Comparison of ENCODE assay signal across 21 cellular contexts in genomic region chr12:93667672-93668071, GRCh38.
"Had no signal": no experiment of that assay in that cellular context is flagged by ENCODE, and none has a peak within 500 bp of the region (broad histone marks: within the 10 kb centered on the region; RNA-seq: fewer than 3 reads in every experiment).

No MANE protein-coding gene starts in this region.

- DNase-seq: activated CD4-positive, alpha-beta T cell treated with anti-CD3 and anti-CD28 coated beads, Interleukin-2, amount 10 ng/mL, durations not matched to agents 24 days and 14 days; activated CD4-positive, CD25-positive, alpha-beta regulatory T cell; activated CD8-positive, alpha-beta T cell treated with anti-CD3 and anti-CD28 coated beads, Interleukin-2, amount 10 ng/mL, durations not matched to agents 7 days and 5 days; activated naive CD4-positive, alpha-beta T cell treated with anti-CD3 and anti-CD28 coated beads, Interleukin-2, amount 10 ng/mL, durations not matched to agents 7 days and 5 days; activated naive CD8-positive, alpha-beta T cell treated with anti-CD3 and anti-CD28 coated beads, Interleukin-2, amount 50 U/mL, for 24 hours; activated T-cell treated with anti-CD3 and anti-CD28 coated beads, Interleukin-2, amount 50 U/mL, for 4 hours; anterior cingulate cortex; cerebellar nuclear complex; effector CD8-positive, alpha-beta T cell; left ventricle myocardium superior; nephron progenitor cell; nucleus accumbens; retina; stimulated activated CD4-positive, alpha-beta T cell treated with anti-CD3 and anti-CD28 coated beads, Interleukin-2, amount 100 ng/mL, for 24 hours; T1000; uterus had no signal

- H3K36me3 ChIP-seq: tibial nerve, uterus had no signal

- H3K4me3 ChIP-seq: tibial nerve, uterus had no signal

- FAIRE-seq: bronchial epithelial cell, frontal cortex had no signal

- ATAC-seq: activated CD8-positive, alpha-beta T cell treated with anti-CD3 and anti-CD28 coated beads, Interleukin-2, amount 10 ng/mL, durations not matched to agents 7 days and 5 days; activated naive CD8-positive, alpha-beta T cell treated with anti-CD3 and anti-CD28 coated beads, Interleukin-2, amount 50 U/mL, for 24 hours; activated T-cell treated with anti-CD3 and anti-CD28 coated beads, Interleukin-2, amount 50 U/mL, for 4 hours; left ventricle myocardium superior had no signal

- H3K27ac Mint-ChIP-seq: activated CD4-positive, alpha-beta T cell treated with anti-CD3 and anti-CD28 coated beads, Interleukin-2, amount 10 ng/mL, durations not matched to agents 24 days and 14 days; activated CD8-positive, alpha-beta T cell treated with anti-CD3 and anti-CD28 coated beads, Interleukin-2, amount 10 ng/mL, durations not matched to agents 7 days and 5 days; activated naive CD4-positive, alpha-beta T cell treated with anti-CD3 and anti-CD28 coated beads, Interleukin-2, amount 10 ng/mL, durations not matched to agents 7 days and 5 days; activated naive CD8-positive, alpha-beta T cell treated with anti-CD3 and anti-CD28 coated beads, Interleukin-2, amount 50 U/mL, for 24 hours; dendritic cell treated with granulocyte-macrophage colony-stimulating factor and Interleukin-4, amounts not matched to agents 40 ng/mL and 50 ng/mL, for 4 days; nephron progenitor cell; stimulated activated naive CD8-positive, alpha-beta T cell treated with anti-CD3 and anti-CD28 coated beads, Interleukin-15, Interleukin-2, amounts not matched to agents 100 ng/mL and 50 ng/mL, for 24 hours had no signal

- H3K4me3 Mint-ChIP-seq: activated CD4-positive, alpha-beta T cell treated with anti-CD3 and anti-CD28 coated beads, Interleukin-2, amount 10 ng/mL, durations not matched to agents 24 days and 14 days; activated CD8-positive, alpha-beta T cell treated with anti-CD3 and anti-CD28 coated beads, Interleukin-2, amount 10 ng/mL, durations not matched to agents 7 days and 5 days; activated naive CD4-positive, alpha-beta T cell treated with anti-CD3 and anti-CD28 coated beads, Interleukin-2, amount 10 ng/mL, durations not matched to agents 7 days and 5 days; activated naive CD8-positive, alpha-beta T cell treated with anti-CD3 and anti-CD28 coated beads, Interleukin-2, amount 50 U/mL, for 24 hours; activated T-cell treated with anti-CD3 and anti-CD28 coated beads, Interleukin-2, amount 50 U/mL, for 4 hours; dendritic cell treated with granulocyte-macrophage colony-stimulating factor and Interleukin-4, amounts not matched to agents 40 ng/mL and 50 ng/mL, for 4 days; nephron progenitor cell; stimulated activated naive CD8-positive, alpha-beta T cell treated with anti-CD3 and anti-CD28 coated beads, Interleukin-15, Interleukin-2, amounts not matched to agents 100 ng/mL and 50 ng/mL, for 24 hours had no signal

- H3K9me3 ChIP-seq: tibial nerve, uterus had no signal

- H3K27me3 ChIP-seq: tibial nerve, uterus had no signal

- H3K27me3 Mint-ChIP-seq: activated CD4-positive, alpha-beta T cell treated with anti-CD3 and anti-CD28 coated beads, Interleukin-2, amount 10 ng/mL, durations not matched to agents 24 days and 14 days; activated naive CD4-positive, alpha-beta T cell treated with anti-CD3 and anti-CD28 coated beads, Interleukin-2, amount 10 ng/mL, durations not matched to agents 7 days and 5 days; activated naive CD8-positive, alpha-beta T cell treated with anti-CD3 and anti-CD28 coated beads, Interleukin-2, amount 50 U/mL, for 24 hours; stimulated activated naive CD8-positive, alpha-beta T cell treated with anti-CD3 and anti-CD28 coated beads, Interleukin-15, Interleukin-2, amounts not matched to agents 100 ng/mL and 50 ng/mL, for 24 hours had no signal

- H3K4me1 ChIP-seq: tibial nerve, uterus had no signal

- H3K27ac ChIP-seq: tibial nerve had no signal
